ENCODE assay signal across 10 cellular contexts in the genomic region with DNA sequence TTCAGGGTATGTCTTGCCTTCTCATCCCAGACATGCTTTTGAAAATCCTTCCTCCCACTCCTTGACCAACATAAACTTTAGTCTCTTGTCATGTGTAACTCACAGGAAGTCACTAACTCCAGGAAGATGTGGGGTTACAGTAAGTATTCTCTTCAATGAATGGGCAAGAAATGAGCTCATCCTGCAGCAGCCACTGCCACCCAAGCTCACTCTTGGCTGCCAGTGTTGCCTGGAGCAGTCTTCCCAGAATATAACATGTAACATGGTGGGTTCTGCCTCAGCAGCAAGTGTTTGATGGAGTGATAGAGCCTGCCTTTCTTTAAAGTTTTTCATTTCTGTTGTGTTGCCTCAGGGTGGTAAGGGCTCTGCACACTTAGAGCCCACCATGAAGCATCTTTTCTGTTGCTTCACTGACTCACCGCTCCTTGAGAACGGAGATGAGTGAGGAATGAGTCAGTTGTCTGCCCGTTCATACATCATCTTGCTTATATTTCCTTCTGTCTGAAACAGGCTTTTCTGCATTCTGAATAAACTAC.
DNase-seq lines count a peak whose midpoint lies in the region; ATAC-seq, FAIRE-seq and TF ChIP-seq lines count a peak whose summit lies in the region.
"Had no signal": no experiment of that assay in that cellular context is flagged by ENCODE, and none has a peak within 500 bp of the region (broad histone marks: within the 10 kb centered on the region; RNA-seq: fewer than 3 reads in every experiment).

No MANE protein-coding gene starts in this region.

- no peaks in the 10 kb centered on the region for H3K4me1 ChIP-seq in naive thymus-derived CD4-positive, alpha-beta T cell (ENCODE audit: control insufficient read depth in 2 of 2, insufficient read depth in 2 of 2, low read length in 2 of 2)

- H3K27ac Mint-ChIP-seq in osteocyte (ENCODE audit: unreplicated experiment), result peak overlapping the region; percentile 68
- no peak overlapping the region for H3K27ac Mint-ChIP-seq in naive thymus-derived CD4-positive, alpha-beta T cell

- ATAC-seq in GM19397 (IDR thresholded peaks at IDR 0.05; ENCODE audit: unreplicated experiment), result peak; percentile 17
- ATAC-seq in HG03039 (IDR thresholded peaks at IDR 0.05; ENCODE audit: unreplicated experiment), result peak; percentile 30
- ATAC-seq in naive thymus-derived CD4-positive, alpha-beta T cell, result no peak

- no peak overlapping the region for H3K4me3 ChIP-seq in naive thymus-derived CD4-positive, alpha-beta T cell (ENCODE audit: low read length)
- H3K4me3 ChIP-seq: thoracic aorta had no signal

- no peaks in the 10 kb centered on the region for H3K27me3 Mint-ChIP-seq in osteocyte (ENCODE audit: unreplicated experiment)
- peaks cover 2 to 13% (median 7%) of the 10 kb centered on the region in 5 donors for H3K27me3 Mint-ChIP-seq in naive thymus-derived CD4-positive, alpha-beta T cell

- CTCF ChIA-PET in naive thymus-derived CD4-positive, alpha-beta T cell (lab: Charles Lee), result no interaction called here

- DNase-seq in amniotic epithelial cell (ENCODE audit: low read depth), result peak; percentile 85
- DNase-seq in osteocyte (ENCODE audit: extremely low spot score, unreplicated experiment), result no peak
- DNase-seq in NOMO-1 (lab: John Stamatoyannopoulos, UW; ENCODE audit: unreplicated experiment in 2 of 2), result no peak
- no peak for DNase-seq in frontal cortex (ENCODE audit: low spot score in 2 of 2)
- no peak for DNase-seq in naive thymus-derived CD4-positive, alpha-beta T cell
- DNase-seq in UCSD-AML1 (lab: John Stamatoyannopoulos, UW; ENCODE audit: unreplicated experiment), result no peak
- DNase-seq: retina had no signal

- TF ChIP-seq CTCF in osteocyte (IDR thresholded peaks at IDR 0.05), result no peak

- no peaks in the 10 kb centered on the region for H3K9me3 ChIP-seq in naive thymus-derived CD4-positive, alpha-beta T cell (ENCODE audit: control insufficient read depth in 2 of 3, low read length in 3 of 3)
- H3K9me3 ChIP-seq: thoracic aorta had no signal

- peaks cover 19% of the 10 kb centered on the region for H3K36me3 Mint-ChIP-seq in osteocyte (ENCODE audit: unreplicated experiment)
- no peaks in the 10 kb centered on the region for H3K36me3 Mint-ChIP-seq in naive thymus-derived CD4-positive, alpha-beta T cell

- intact Hi-C loops in naive thymus-derived CD4-positive, alpha-beta T cell (cut with micrococcal nuclease), result no loop called here

- no peaks in the 10 kb centered on the region for H3K27me3 ChIP-seq in naive thymus-derived CD4-positive, alpha-beta T cell (ENCODE audit: control insufficient read depth in 2 of 2, insufficient read depth in 2 of 2, low read length in 2 of 2)

- H3K4me1 Mint-ChIP-seq in osteocyte (ENCODE audit: unreplicated experiment), result peaks cover 60% of the 10 kb centered on the region
- H3K4me1 Mint-ChIP-seq in naive thymus-derived CD4-positive, alpha-beta T cell, result peaks cover 0 to 19% (median 4%) of the 10 kb centered on the region in 7 donors

- no peak overlapping the region for H3K27ac ChIP-seq in naive thymus-derived CD4-positive, alpha-beta T cell (ENCODE audit: low read depth, low read length)

- H3K36me3 ChIP-seq in naive thymus-derived CD4-positive, alpha-beta T cell (ENCODE audit: control insufficient read depth in 2 of 3, insufficient read depth in 3 of 3, low read length in 3 of 3), result no peaks in the 10 kb centered on the region

- H3K9me3 Mint-ChIP-seq in osteocyte (ENCODE audit: unreplicated experiment), result no peaks in the 10 kb centered on the region
- H3K9me3 Mint-ChIP-seq in naive thymus-derived CD4-positive, alpha-beta T cell, result no peaks in the 10 kb centered on the region

- no peak for FAIRE-seq in frontal cortex (lab: Jason Lieb, UNC)

- no peak overlapping the region for H3K4me3 Mint-ChIP-seq in osteocyte (ENCODE audit: unreplicated experiment)
- no peak overlapping the region for H3K4me3 Mint-ChIP-seq in naive thymus-derived CD4-positive, alpha-beta T cell

- POLR2A ChIA-PET in naive thymus-derived CD4-positive, alpha-beta T cell (lab: Charles Lee), result no interaction called here
